In the genomic region with DNA sequence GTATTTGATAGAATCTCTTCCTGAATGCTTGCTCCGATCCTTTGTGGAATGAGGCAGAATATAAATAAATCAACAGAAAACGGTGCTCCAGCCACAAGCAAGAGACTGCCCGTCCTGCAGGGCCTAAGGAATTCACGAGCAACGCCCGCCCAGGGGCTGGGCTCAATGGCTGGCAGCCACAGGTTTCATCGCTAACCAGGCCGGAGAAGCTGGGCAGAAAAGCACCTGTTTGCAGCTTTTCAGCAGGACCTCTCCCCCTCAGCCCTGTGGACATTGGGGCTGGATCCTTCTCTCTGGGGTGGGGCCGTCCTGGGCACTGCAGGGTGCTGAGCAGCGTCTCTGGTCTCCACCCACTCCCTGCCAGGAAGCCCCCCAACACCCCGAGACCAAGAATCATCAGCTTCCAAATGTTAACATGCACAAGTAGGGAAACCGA, we compare ENCODE assay signal across 8 cellular contexts.
DNase-seq lines count a peak whose midpoint lies in the region; ATAC-seq, FAIRE-seq and TF ChIP-seq lines count a peak whose summit lies in the region.

No MANE protein-coding gene starts in this region.

- H3K4me3 Mint-ChIP-seq in stimulated activated effector memory CD8-positive, alpha-beta T cell treated with anti-CD3 and anti-CD28 coated beads, Interleukin-12 subunit alpha, Interleukin-12 subunit beta, amount 100 ng/mL, for 72 hours, result peak overlapping the region; percentile 51

- FAIRE-seq in D721Med (lab: Jason Lieb, UNC), result no peak

- in situ Hi-C loops in astrocyte of the spinal cord (cut with HindIII; ENCODE audit: low sequenced_read_pairs), result no loop called here

- peak; percentile 19 for DNase-seq in HCEC 1CT
- DNase-seq in astrocyte of the spinal cord (ENCODE audit: low read depth, low spot score), result peak; percentile 80
- peak; percentile 68 for DNase-seq in iris pigment epithelial cell (ENCODE audit: low read depth)
- no peak for DNase-seq in stimulated activated effector memory CD8-positive, alpha-beta T cell treated with anti-CD3 and anti-CD28 coated beads, Interleukin-12 subunit alpha, Interleukin-12 subunit beta, amount 100 ng/mL, for 72 hours (ENCODE audit: low spot score in 2 of 2)
- no peak for DNase-seq in RKO (ENCODE audit: low spot score)
- DNase-seq in D721Med (ENCODE audit: insufficient read length, low spot score), result no peak
- DNase-seq in activated CD4-positive, alpha-beta T cell treated with anti-CD3 and anti-CD28 coated beads for 48 hours, result no peak

- H3K9me3 Mint-ChIP-seq in stimulated activated effector memory CD8-positive, alpha-beta T cell treated with anti-CD3 and anti-CD28 coated beads, Interleukin-12 subunit alpha, Interleukin-12 subunit beta, amount 100 ng/mL, for 72 hours, result no peaks in the 10 kb centered on the region

- no peaks in the 10 kb centered on the region for H3K4me1 Mint-ChIP-seq in stimulated activated effector memory CD8-positive, alpha-beta T cell treated with anti-CD3 and anti-CD28 coated beads, Interleukin-12 subunit alpha, Interleukin-12 subunit beta, amount 100 ng/mL, for 72 hours

- no peak for TF ChIP-seq CTCF in astrocyte of the spinal cord (IDR thresholded peaks at IDR 0.05; ENCODE audit: low read depth, low read length)
- no peak for TF ChIP-seq CTCF in D721Med (IDR thresholded peaks at IDR 0.05; ENCODE audit: insufficient read depth, missing control alignments)

- peak overlapping the region; percentile 43 for H3K4me3 ChIP-seq in astrocyte of the spinal cord (ENCODE audit: low read depth, low read length)

- H3K27ac Mint-ChIP-seq in stimulated activated effector memory CD8-positive, alpha-beta T cell treated with anti-CD3 and anti-CD28 coated beads, Interleukin-12 subunit alpha, Interleukin-12 subunit beta, amount 100 ng/mL, for 72 hours, result no peak overlapping the region

- H3K36me3 Mint-ChIP-seq in stimulated activated effector memory CD8-positive, alpha-beta T cell treated with anti-CD3 and anti-CD28 coated beads, Interleukin-12 subunit alpha, Interleukin-12 subunit beta, amount 100 ng/mL, for 72 hours, result no peaks in the 10 kb centered on the region

- ATAC-seq in stimulated activated effector memory CD8-positive, alpha-beta T cell treated with anti-CD3 and anti-CD28 coated beads, Interleukin-12 subunit alpha, Interleukin-12 subunit beta, amount 100 ng/mL, for 72 hours, result no peak
- ATAC-seq in HG02623 (IDR thresholded peaks at IDR 0.05; ENCODE audit: unreplicated experiment), result no peak

Comparison
In these comparisons a context has a peak if more than half of its experiments do, and no peak if none do; other contexts are left out.
1. DNase-seq: peak in HCEC 1CT (single experiment), astrocyte of the spinal cord (single experiment) and iris pigment epithelial cell (single experiment); none in stimulated activated effector memory CD8-positive, alpha-beta T cell treated with anti-CD3 and anti-CD28 coated beads, Interleukin-12 subunit alpha, Interleukin-12 subunit beta, amount 100 ng/mL, for 72 hours (0 of 2), RKO (single experiment), D721Med (single experiment) and activated CD4-positive, alpha-beta T cell treated with anti-CD3 and anti-CD28 coated beads for 48 hours (single experiment).